Comparison of ENCODE assay signal across 1 cellular context in the genomic region with DNA sequence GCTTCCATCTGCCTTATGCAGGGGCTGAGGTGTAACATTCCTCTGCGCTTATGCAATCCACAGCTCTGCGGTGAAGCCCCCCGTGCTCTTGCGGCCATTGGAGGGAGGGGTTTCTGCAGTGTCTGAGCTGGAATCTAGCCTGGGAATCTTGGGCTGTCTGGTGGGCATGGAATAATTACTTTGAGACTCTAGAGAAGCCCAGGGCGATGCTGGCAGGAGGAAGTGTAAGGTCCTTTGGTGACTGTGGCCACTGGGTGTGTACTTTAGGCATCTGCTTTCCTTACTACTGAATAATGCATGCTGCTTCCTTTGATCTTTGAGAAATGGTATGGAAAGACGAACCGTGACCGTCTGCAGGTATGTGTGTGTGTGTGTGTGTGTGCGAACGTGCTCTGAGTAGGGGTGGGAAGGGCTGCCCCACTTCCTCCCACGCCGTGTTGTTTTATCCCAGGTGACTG.
TF ChIP-seq lines count a peak whose summit lies in the region.

No MANE protein-coding gene starts in this region.

TF ChIP-seq in H1, 55 proteins besides CTCF, POLR2A, EP300 and RAD21:
- TF ChIP-seq SP1 (IDR thresholded peaks at IDR 0.05; ENCODE audit: low read depth, low read length), result no peak
- no peak for TF ChIP-seq KDM1A (IDR thresholded peaks at IDR 0.05; ENCODE audit: borderline replicate concordance, low read length)
- TF ChIP-seq YY1 (IDR thresholded peaks at IDR 0.05; ENCODE audit: low read depth, low read length), result no peak
- TF ChIP-seq SRF (IDR thresholded peaks at IDR 0.05; ENCODE audit: low read depth, low read length), result no peak
- TF ChIP-seq ASH2L (IDR thresholded peaks at IDR 0.05; ENCODE audit: low read length), result no peak
- TF ChIP-seq KDM4A (IDR thresholded peaks at IDR 0.05; ENCODE audit: low read depth, low read length, severe bottlenecking), result no peak
- TF ChIP-seq JUND (IDR thresholded peaks at IDR 0.05; ENCODE audit: low read length), result no peak
- no peak for TF ChIP-seq ATF3 (IDR thresholded peaks at IDR 0.05; ENCODE audit: insufficient read depth, low read depth, low read length)
- TF ChIP-seq NRF1 (IDR thresholded peaks at IDR 0.05; ENCODE audit: low read depth, low read length), result no peak
- TF ChIP-seq TAF7 (optimal IDR thresholded peaks at IDR 0.05; ENCODE audit: borderline replicate concordance, low read depth, low read length), result no peak
- no peak for TF ChIP-seq POU5F1 (IDR thresholded peaks at IDR 0.05; ENCODE audit: low read depth, low read length)
- no peak for TF ChIP-seq SP2 (IDR thresholded peaks at IDR 0.05; ENCODE audit: low read length)
- TF ChIP-seq JUN (IDR thresholded peaks at IDR 0.05; ENCODE audit: low read depth, low read length), result no peak
- no peak for TF ChIP-seq SIRT6 (IDR thresholded peaks at IDR 0.05; ENCODE audit: low read length)
